Comparison of ENCODE assay signal across 8 cellular contexts in the genomic region with DNA sequence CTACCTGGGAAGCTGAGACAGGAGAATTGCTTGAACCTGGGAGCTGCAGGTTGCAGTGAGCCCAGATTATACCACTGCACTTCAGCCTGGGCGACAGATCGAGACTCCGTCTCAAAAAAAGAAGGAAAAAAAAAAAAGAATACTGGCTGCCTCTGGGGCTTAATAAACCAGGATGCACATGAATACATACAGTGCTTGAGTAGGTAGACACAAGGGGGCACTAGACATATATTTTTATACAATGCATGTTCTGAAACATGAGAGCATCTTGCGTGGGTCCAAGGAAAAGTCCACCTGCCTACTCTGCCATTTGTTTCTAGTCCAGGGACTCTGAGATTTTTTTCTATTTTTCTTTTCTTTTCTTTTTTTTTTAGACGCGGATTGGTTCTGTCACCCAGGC. TPM values are rescaled to one million over a fixed set of nuclear protein-coding genes. Genes with fewer than 3 reads are reported as not detected.
DNase-seq lines count a peak whose midpoint lies in the region; ATAC-seq, FAIRE-seq and TF ChIP-seq lines count a peak whose summit lies in the region.

No MANE protein-coding gene starts in this region.

- no peak for TF ChIP-seq EP300 in esophagus muscularis mucosa (IDR thresholded peaks at IDR 0.05)

- CTCF ChIA-PET in HEK293 (lab: Yijun Ruan, JAX), result interaction anchor here (0.6 to 1.7 kb wide), 5 partner anchors 11 to 661 kb away, joined by 3 to 11 read pairs (median 5); no protein-coding TSS in a partner anchor

- no peak for ATAC-seq in sciatic nerve

- TF ChIP-seq POLR2A in esophagus muscularis mucosa (IDR thresholded peaks at IDR 0.05; ENCODE audit: low read depth) (no peak), H54 (IDR thresholded peaks at IDR 0.05; ENCODE audit: low read depth, low read length) (no peak)

- H3K27ac ChIP-seq in HEK293 (ENCODE audit: extremely low read depth, low read depth, low read length) (no peak overlapping the region), coronary artery (no peak overlapping the region), esophagus muscularis mucosa (replicated peaks in 1 of 4) (no peak overlapping the region)

- H3K9me3 ChIP-seq in HEK293 (ENCODE audit: control insufficient read depth, insufficient read depth, low read depth, low read length) (no peaks in the 10 kb centered on the region), esophagus muscularis mucosa (no peaks in the 10 kb centered on the region)

- intact Hi-C loops in sciatic nerve (cut with DNase I) (no loop called here), esophagus muscularis mucosa (cut with DNase I) (no loop called here)

- no peaks in the 10 kb centered on the region for H3K27me3 ChIP-seq in esophagus muscularis mucosa

- 50% methylated on average over 6 of the region's 6 CpGs for WGBS in esophagus muscularis mucosa

- FAIRE-seq in H54 (lab: Jason Lieb, UNC), result no peak

- TF ChIP-seq CTCF in HEK293 (tag by site-specific recombination; IDR thresholded peaks at IDR 0.05), result peak; percentile 40; the same call in 1 of the 2 replicates
- peak; percentile 46 for TF ChIP-seq CTCF in fibroblast of villous mesenchyme (IDR thresholded peaks at IDR 0.05; ENCODE audit: insufficient read depth, low read depth, low read length)
- no peak for TF ChIP-seq CTCF in coronary artery (IDR thresholded peaks at IDR 0.05)
- peak in 1 of 3 experiments; percentile 20 for TF ChIP-seq CTCF in esophagus muscularis mucosa (IDR thresholded peaks at IDR 0.05)

- H3K4me3 ChIP-seq in HEK293 (ENCODE audit: low read depth, low read length) (no peak overlapping the region), fibroblast of villous mesenchyme (ENCODE audit: low read depth, low read length) (no peak overlapping the region), coronary artery (no peak overlapping the region), esophagus muscularis mucosa (no peak overlapping the region)

- POLR2A ChIA-PET in HEK293 (lab: Yijun Ruan, JAX), result interaction anchor here (0.5 to 0.6 kb wide), 2 partner anchors 11 to 100 kb away, joined by 3 to 4 read pairs; no protein-coding TSS in a partner anchor

- H3K4me1 ChIP-seq in HEK293 (ENCODE audit: control insufficient read depth, insufficient read depth, low read length), result no peaks in the 10 kb centered on the region
- no peaks in the 10 kb centered on the region for H3K4me1 ChIP-seq in esophagus muscularis mucosa

- DNase-seq in COLO829 (ENCODE audit: low spot score) (peak; percentile 42), RPMI7951 (ENCODE audit: low read depth) (peak; percentile 54), fibroblast of villous mesenchyme (ENCODE audit: low read depth) (peak; percentile 49), coronary artery (ENCODE audit: low spot score) (no peak), sciatic nerve (ENCODE audit: low spot score) (no peak), esophagus muscularis mucosa (ENCODE audit: extremely low spot score) (no peak), H54 (ENCODE audit: insufficient read length, low spot score) (no peak)

- peaks cover 0 to 4% of the 10 kb centered on the region in 2 experiments; a peak in 1 of 3 replicates for H3K36me3 ChIP-seq in HEK293 (ENCODE audit: control insufficient read depth in 2 of 2, insufficient read depth in 1 of 2, low read length in 2 of 2)
- H3K36me3 ChIP-seq in esophagus muscularis mucosa, result peaks cover 0 to 12% (median 8%) of the 10 kb centered on the region in 4 donors

TF ChIP-seq in HEK293, 187 proteins besides CTCF, POLR2A, EP300 and RAD21:
- TF ChIP-seq EGR2 (tag by site-specific recombination; IDR thresholded peaks at IDR 0.05; ENCODE audit: low read depth) (0 out of 2 replicates have a peak, but pooled peaks have one; percentile 28), ZNF433 (tag by site-specific recombination; IDR thresholded peaks at IDR 0.05; ENCODE audit: low read depth) (no peak), ZNF654 (tag by site-specific recombination; IDR thresholded peaks at IDR 0.05; ENCODE audit: low read depth) (peak; percentile 34; the same call in 1 of the 2 replicates), KLF1 (tag by site-specific recombination; IDR thresholded peaks at IDR 0.05) (no peak), ZNF664 (tag by site-specific recombination; IDR thresholded peaks at IDR 0.05) (no peak), ZNF274 (IDR thresholded peaks at IDR 0.05; ENCODE audit: low read length) (no peak), ZNF274 (tag by site-specific recombination; IDR thresholded peaks at IDR 0.05; ENCODE audit: borderline replicate concordance) (no peak)
- TF ChIP-seq, protein P1, sequence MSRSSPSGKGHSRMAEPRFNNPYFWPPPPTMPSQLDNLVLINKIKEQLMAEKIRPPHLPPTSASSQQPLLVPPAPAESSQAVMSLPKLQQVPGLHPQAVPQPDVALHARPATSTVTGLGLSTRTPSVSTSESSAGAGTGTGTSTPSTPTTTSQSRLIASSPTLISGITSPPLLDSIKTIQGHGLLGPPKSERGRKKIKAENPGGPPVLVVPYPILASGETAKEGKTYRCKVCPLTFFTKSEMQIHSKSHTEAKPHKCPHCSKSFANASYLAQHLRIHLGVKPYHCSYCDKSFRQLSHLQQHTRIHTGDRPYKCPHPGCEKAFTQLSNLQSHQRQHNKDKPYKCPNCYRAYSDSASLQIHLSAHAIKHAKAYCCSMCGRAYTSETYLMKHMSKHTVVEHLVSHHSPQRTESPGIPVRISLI (tag by site-specific recombination; IDR thresholded peaks at IDR 0.05), result 0 out of 2 replicates have a peak, but pooled peaks have one; percentile 10

RNA-seq across cellular contexts. Expression of a gene that starts 31.2 kb away (rescaled TPM):
- 46.1 and 62.7 TPM in 2 replicates for total RNA-seq in RPMI7951 (2014; rRNA removed; shearing (Covaris generic))
- total RNA-seq in fibroblast of villous mesenchyme (60.5 and 61.5 TPM in 2 replicates), sciatic nerve (63.9 TPM), esophagus muscularis mucosa (10 to 100 TPM; 51.9 to 94.5 (median 80.6) TPM)

RNA-seq across cellular contexts. Expression of a gene that starts 45.3 kb away (rescaled TPM):
- total RNA-seq in RPMI7951 (2014; rRNA removed; shearing (Covaris generic)), result 0.29 TPM in 1 of 2 replicates, not detected in the other
- 1.3 and 2.9 TPM in 2 replicates for total RNA-seq in fibroblast of villous mesenchyme
- total RNA-seq in sciatic nerve, result 0.53 TPM
- not detected for total RNA-seq in esophagus muscularis mucosa

RNA-seq across cellular contexts. Expression of a gene that starts 51.6 kb away (rescaled TPM):
- 1.3 and 2.0 TPM in 2 replicates for total RNA-seq in RPMI7951 (2014; rRNA removed; shearing (Covaris generic))
- total RNA-seq in fibroblast of villous mesenchyme, result 3.9 and 4.8 TPM in 2 replicates
- total RNA-seq in sciatic nerve, result 11.0 TPM
- total RNA-seq in esophagus muscularis mucosa, result 10 to 100 TPM; 11.6 to 24.5 (median 14.1) TPM

Comparison
In these comparisons a context has a peak if more than half of its experiments do, and no peak if none do; other contexts are left out.
1. DNase-seq: peak in COLO829 (single experiment), RPMI7951 (single experiment) and fibroblast of villous mesenchyme (single experiment); none in coronary artery (single experiment), sciatic nerve (single experiment), esophagus muscularis mucosa (single experiment) and H54 (single experiment).